ENCODE assay signal across 8 cellular contexts in genomic region chr10:110642980-110643655, GRCh38. TPM values are rescaled to one million over a fixed set of nuclear protein-coding genes. Genes with fewer than 3 reads are reported as not detected.
DNase-seq lines count a peak whose midpoint lies in the region; ATAC-seq and TF ChIP-seq lines count a peak whose summit lies in the region.

No MANE protein-coding gene starts in this region.

- H3K9ac ChIP-seq in Karpas-422 (ENCODE audit: low read length): no peak overlapping the region

- H3K27me3 ChIP-seq in ascending aorta: no peaks in the 10 kb centered on the region
- peaks cover 83% of the 10 kb centered on the region for H3K27me3 ChIP-seq in transverse colon
- no peaks in the 10 kb centered on the region for H3K27me3 ChIP-seq in Karpas-422 (ENCODE audit: low read length)

- peak overlapping the region; percentile 61 to 96 for H3K4me3 ChIP-seq in ascending aorta
- H3K4me3 ChIP-seq in transverse colon: peak overlapping the region in 3 of 4 donors; percentile 44 to 60 (median 53)
- no peak overlapping the region for H3K4me3 ChIP-seq in Karpas-422 (ENCODE audit: low read length)

- no peaks in the 10 kb centered on the region for H3K9me3 ChIP-seq in ascending aorta
- no peaks in the 10 kb centered on the region for H3K9me3 ChIP-seq in transverse colon
- H3K9me3 ChIP-seq in Karpas-422 (ENCODE audit: low read length): no peaks in the 10 kb centered on the region

- peak; percentile 44 for ATAC-seq in left lobe of liver

- H3K79me2 ChIP-seq in Karpas-422 (ENCODE audit: low read length): no peaks in the 10 kb centered on the region

- in situ Hi-C loops in transverse colon (cut with MboI; ENCODE audit: low pct_ligation_motif_present in 1 of 4, low pct_unique_long_range_greater_than_20kb in 1 of 4, low sequenced_read_pairs in 3 of 4): no loop called here

- no peaks in the 10 kb centered on the region for H3K9me2 ChIP-seq in Karpas-422 (replicated peaks; ENCODE audit: insufficient read depth, low read length)

- H3K36me3 ChIP-seq in ascending aorta: no peaks in the 10 kb centered on the region
- H3K36me3 ChIP-seq in transverse colon: no peaks in the 10 kb centered on the region
- H3K36me3 ChIP-seq in Karpas-422 (ENCODE audit: insufficient read depth, low read length): no peaks in the 10 kb centered on the region

- TF ChIP-seq CTCF in ascending aorta (IDR thresholded peaks at IDR 0.05): no peak
- no peak for TF ChIP-seq CTCF in transverse colon (IDR thresholded peaks at IDR 0.05)

- H3K4me1 ChIP-seq in ascending aorta (peaks cover 0 to 4% of the 10 kb centered on the region in 2 donors), transverse colon (peaks cover 8 to 24% (median 18%) of the 10 kb centered on the region in 4 donors), Karpas-422 (ENCODE audit: low read length) (no peaks in the 10 kb centered on the region)

- TF ChIP-seq POLR2A in transverse colon (IDR thresholded peaks at IDR 0.05): no peak

- peak; percentile 8 for DNase-seq in activated naive CD4-positive, alpha-beta T cell treated with Interleukin-2 at 50 U/mL for 16 hours
- no peak for DNase-seq in activated naive CD4-positive, alpha-beta T cell treated with anti-CD3 and anti-CD28 coated beads, Interleukin-2, amount 50 U/mL, for 16 hours
- no peak for DNase-seq in ascending aorta (ENCODE audit: low spot score in 2 of 2)
- no peak for DNase-seq in left lobe of liver (ENCODE audit: low spot score)
- DNase-seq in transverse colon: no peak
- DNase-seq in Karpas-422: no peak
- DNase-seq in LoVo (ENCODE audit: low spot score): no peak
- DNase-seq in kidney glomerular epithelial cell (lab: John Stamatoyannopoulos, UW): no peak

- intact Hi-C loops in ascending aorta (cut with DNase I): loop anchor here (5.0 kb wide), 1 partner anchor 39 kb away; no protein-coding TSS in a partner anchor
- intact Hi-C loops in transverse colon (cut with DNase I; ENCODE audit: low total_unique reads): no loop called here

- no peak for TF ChIP-seq EP300 in transverse colon (IDR thresholded peaks at IDR 0.05; ENCODE audit: low read depth)

- H3K4me2 ChIP-seq in Karpas-422 (ENCODE audit: low read depth, low read length, poor library complexity, severe bottlenecking): no peak overlapping the region

- no peak overlapping the region for H2AFZ ChIP-seq in Karpas-422 (ENCODE audit: low read length)

- H3K27ac ChIP-seq in ascending aorta (peak overlapping the region; percentile 72 to 94), transverse colon (peak overlapping the region in 2 of 4 donors; percentile 72 to 77), Karpas-422 (ENCODE audit: low read length) (no peak overlapping the region)

- no peaks in the 10 kb centered on the region for H4K20me1 ChIP-seq in Karpas-422 (ENCODE audit: insufficient read depth, low read depth, low read length)

- WGBS in transverse colon (ENCODE audit: low coverage in 1 of 2), 2 donors: 6 to 10% methylated on average over 6 to 43 of the region's 43 CpGs

RNA-seq across cellular contexts. Expression of gene RBM20, which starts 1.0 kb away (rescaled TPM):
- 4.8 TPM for total RNA-seq in ascending aorta
- total RNA-seq in left lobe of liver: 0.33 TPM
- 10 to 100 TPM in 1 of 4 donors, 1 to 10 TPM in 3; 1.2 to 10.5 (median 2.9) TPM for total RNA-seq in transverse colon
- total RNA-seq in Karpas-422 (2014; rRNA removed; shearing (Covaris generic); ENCODE audit: low replicate concordance): not detected in 2 replicates
